8 cellular contexts compared by ENCODE assay signal in the genomic region with DNA sequence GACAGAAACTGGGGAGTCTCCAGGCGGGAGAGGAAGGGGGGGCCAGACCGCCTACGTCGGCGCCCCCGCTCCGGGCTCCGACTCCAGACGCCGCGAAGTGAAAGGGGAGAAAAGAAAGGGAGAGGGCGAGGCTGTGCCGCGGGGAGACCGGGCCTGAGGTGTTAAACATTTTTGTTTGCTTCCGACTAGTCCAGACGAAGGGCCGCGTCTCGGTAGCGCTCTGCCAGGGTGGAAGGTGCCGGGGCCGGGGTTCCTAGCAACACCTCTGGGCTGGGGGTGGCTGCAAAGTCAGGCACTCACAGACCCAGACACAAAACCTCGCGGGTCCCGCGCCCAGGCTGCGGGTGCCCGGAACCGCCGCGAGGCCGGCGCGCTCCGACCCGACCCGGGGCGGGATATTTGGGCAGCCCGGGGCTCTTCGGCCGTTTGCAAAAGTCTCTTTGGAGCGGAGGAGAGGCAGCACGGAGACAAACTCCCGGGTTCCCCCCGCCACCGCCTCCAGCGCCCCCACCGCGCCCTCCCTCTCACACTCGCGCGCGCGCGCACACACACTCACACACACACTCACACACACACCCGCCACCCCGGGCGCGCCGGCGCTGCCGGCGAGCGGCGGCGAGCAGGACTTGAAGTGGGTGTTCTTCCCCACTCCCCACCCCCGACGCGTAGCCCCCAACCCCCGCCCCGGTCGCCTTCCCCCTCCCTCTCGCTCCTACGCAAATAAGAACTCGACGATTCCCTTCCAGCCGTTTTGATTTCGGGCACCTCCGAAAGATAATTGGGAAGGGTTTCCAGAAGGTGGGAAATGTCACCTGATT. TPM values are rescaled to one million over a fixed set of nuclear protein-coding genes. Genes with fewer than 3 reads are reported as not detected.
DNase-seq lines count a peak whose midpoint lies in the region; ATAC-seq, FAIRE-seq and TF ChIP-seq lines count a peak whose summit lies in the region.

No MANE protein-coding gene starts in this region.

- H3K4me1 Mint-ChIP-seq in GM23338 = peaks cover 14% of the 10 kb centered on the region

- H3K4me3 ChIP-seq in GM23338 (peak overlapping the region; percentile 96), RWPE2 (ENCODE audit: severe bottlenecking) (peak overlapping the region; percentile 93), cardiac fibroblast (replicated peaks in 1 of 2; ENCODE audit: low read depth in 2 of 2, low read length in 2 of 2) (peak overlapping the region; percentile 72 to 78), kidney (ENCODE audit: low read length in 2 of 2) (peak overlapping the region; percentile 39 to 79)

- H3K9me3 ChIP-seq in RWPE2 (ENCODE audit: severe bottlenecking) (no peaks in the 10 kb centered on the region), kidney (ENCODE audit: control insufficient read depth in 1 of 2, low read length in 2 of 2) (no peaks in the 10 kb centered on the region)

- H3K9me2 ChIP-seq in GM23338 (ENCODE audit: insufficient read depth) = no peaks in the 10 kb centered on the region

- peaks cover 15% of the 10 kb centered on the region for H3K36me3 Mint-ChIP-seq in GM23338 (ENCODE audit: low read depth)

- H3K36me3 ChIP-seq in GM23338 (ENCODE audit: insufficient read depth) (no peaks in the 10 kb centered on the region), RWPE2 (ENCODE audit: low read depth) (peaks cover 18% of the 10 kb centered on the region), kidney (ENCODE audit: control insufficient read depth in 1 of 2, insufficient read depth in 2 of 2, low read length in 2 of 2) (no peaks in the 10 kb centered on the region)

- H3K4me1 ChIP-seq in GM23338 (ENCODE audit: insufficient read depth) = peaks cover 16% of the 10 kb centered on the region
- H3K4me1 ChIP-seq in RWPE2 (ENCODE audit: insufficient read depth, poor library complexity, severe bottlenecking) = no peaks in the 10 kb centered on the region
- peaks cover 0 to 10% of the 10 kb centered on the region in 2 donors for H3K4me1 ChIP-seq in kidney (ENCODE audit: control insufficient read depth in 1 of 2, insufficient read depth in 1 of 2, low read depth in 1 of 2, low read length in 2 of 2)

- peak overlapping the region; percentile 98 for H2AFZ ChIP-seq in GM23338

- peaks cover 4% of the 10 kb centered on the region; the same call in 1 of the 2 replicates for H3F3A ChIP-seq in GM23338 (replicated peaks; ENCODE audit: low read depth)

- H3K9ac ChIP-seq in kidney (ENCODE audit: low read length in 2 of 2) = no peak overlapping the region

- H3K27me3 Mint-ChIP-seq in GM23338 (ENCODE audit: insufficient read depth, low read depth, poor library complexity) = peaks cover 16% of the 10 kb centered on the region

- peak overlapping the region; percentile 100 for H3K4me2 ChIP-seq in GM23338

- peak; percentile 38 for DNase-seq in 8988T
- DNase-seq in GM23338 (ENCODE audit: low spot score) = peak; percentile 67
- DNase-seq in RWPE2 (ENCODE audit: low spot score) = peak; percentile 79
- peak; percentile 51 to 78 for DNase-seq in cardiac fibroblast (ENCODE audit: low read depth in 2 of 2)
- peak; percentile 87 for DNase-seq in kidney
- DNase-seq in stimulated activated CD4-positive, alpha-beta T cell treated with anti-CD3 and anti-CD28 coated beads, Interleukin-4, amount 100 ng/mL, for 4 hours = peak; percentile 16 to 21
- DNase-seq in NCI-H2107 treated with DMSO at 0.1 percent for 48 hours (lab: John Stamatoyannopoulos, UW; ENCODE audit: unreplicated experiment) = no peak

- H4K20me1 ChIP-seq in GM23338 (replicated peaks; ENCODE audit: insufficient read depth) = no peaks in the 10 kb centered on the region

- H3K27me3 ChIP-seq in GM23338 (ENCODE audit: insufficient read depth) (peaks cover 24% of the 10 kb centered on the region), RWPE2 (ENCODE audit: insufficient read depth, poor library complexity, severe bottlenecking) (no peaks in the 10 kb centered on the region)

- no peaks in the 10 kb centered on the region; the same call in 2 of the 3 replicates for H3K9me3 Mint-ChIP-seq in GM23338

- ATAC-seq in GM23338 (peak; percentile 29), RWPE2 (ENCODE audit: low read depth) (peak; percentile 48), GM18519 (IDR thresholded peaks at IDR 0.05; ENCODE audit: low FRiP score, unreplicated experiment) (no peak)

- TF ChIP-seq CTCF in GM23338 (conservative IDR thresholded peaks at IDR 0.05; ENCODE audit: low read depth in 2 of 2) (no peak), RWPE2 (IDR thresholded peaks at IDR 0.05; ENCODE audit: poor library complexity, severe bottlenecking) (no peak), cardiac fibroblast (IDR thresholded peaks at IDR 0.05; ENCODE audit: low read depth, low read length) (no peak), kidney (IDR thresholded peaks at IDR 0.05; ENCODE audit: borderline replicate concordance, extremely low read depth, insufficient read depth) (no peak)

- intact Hi-C loops in kidney (cut with DNase I) = loop anchor here (5.0 kb wide), 1 partner anchor 742 kb away; no protein-coding TSS in a partner anchor

- peak overlapping the region; percentile 20; the same call in 1 of the 2 replicates for H3K27ac Mint-ChIP-seq in GM23338

- no peak overlapping the region for H3K27ac ChIP-seq in GM23338 (ENCODE audit: low read depth)
- peak overlapping the region; percentile 79 for H3K27ac ChIP-seq in RWPE2 (ENCODE audit: poor library complexity, severe bottlenecking)
- peak overlapping the region in 1 of 2 donors; percentile 5 for H3K27ac ChIP-seq in kidney (ENCODE audit: low read depth in 2 of 2, low read length in 2 of 2)

- no peak for FAIRE-seq in kidney (lab: Jason Lieb, UNC)

- H3K4me3 Mint-ChIP-seq in GM23338 = peak overlapping the region; percentile 96

- H3K79me2 ChIP-seq in GM23338 (replicated peaks; ENCODE audit: insufficient read depth) = peaks cover 10% of the 10 kb centered on the region

TF ChIP-seq in GM23338, 12 proteins besides CTCF, POLR2A, EP300 and RAD21:
- TF ChIP-seq CREB1 (CRISPR knock-in tag; IDR thresholded peaks at IDR 0.05; ENCODE audit: low read depth) (0 out of 2 replicates have a peak, but pooled peaks have one; percentile 35), POLR2AphosphoS5 (IDR thresholded peaks at IDR 0.05; ENCODE audit: low read depth) (0 out of 2 replicates have a peak, but pooled peaks have one; percentile 0), NANOG (IDR thresholded peaks at IDR 0.05; ENCODE audit: borderline replicate concordance) (no peak), EZH2phosphoT487 (IDR thresholded peaks at IDR 0.05; ENCODE audit: unreplicated experiment) (no peak)

RNA-seq across cellular contexts. Expression of a gene that starts 0.6 kb away (rescaled TPM):
- total RNA-seq in GM23338 (2014; rRNA removed; shearing (Covaris generic)) = 7.6 and 8.0 TPM in 2 replicates
- polyA plus RNA-seq in GM23338 (2016; fragmentation: Nextera tagmentation; extraction: Ambion mirVana) = 13.2 and 13.9 TPM in 2 replicates
- total RNA-seq in kidney = 2.7 TPM
- 0.45 TPM for polyA plus RNA-seq in kidney (ENCODE audit: insufficient read depth, low read depth, low replicate concordance)
